ENCODE assay signal across 1 cellular context in the genomic region with DNA sequence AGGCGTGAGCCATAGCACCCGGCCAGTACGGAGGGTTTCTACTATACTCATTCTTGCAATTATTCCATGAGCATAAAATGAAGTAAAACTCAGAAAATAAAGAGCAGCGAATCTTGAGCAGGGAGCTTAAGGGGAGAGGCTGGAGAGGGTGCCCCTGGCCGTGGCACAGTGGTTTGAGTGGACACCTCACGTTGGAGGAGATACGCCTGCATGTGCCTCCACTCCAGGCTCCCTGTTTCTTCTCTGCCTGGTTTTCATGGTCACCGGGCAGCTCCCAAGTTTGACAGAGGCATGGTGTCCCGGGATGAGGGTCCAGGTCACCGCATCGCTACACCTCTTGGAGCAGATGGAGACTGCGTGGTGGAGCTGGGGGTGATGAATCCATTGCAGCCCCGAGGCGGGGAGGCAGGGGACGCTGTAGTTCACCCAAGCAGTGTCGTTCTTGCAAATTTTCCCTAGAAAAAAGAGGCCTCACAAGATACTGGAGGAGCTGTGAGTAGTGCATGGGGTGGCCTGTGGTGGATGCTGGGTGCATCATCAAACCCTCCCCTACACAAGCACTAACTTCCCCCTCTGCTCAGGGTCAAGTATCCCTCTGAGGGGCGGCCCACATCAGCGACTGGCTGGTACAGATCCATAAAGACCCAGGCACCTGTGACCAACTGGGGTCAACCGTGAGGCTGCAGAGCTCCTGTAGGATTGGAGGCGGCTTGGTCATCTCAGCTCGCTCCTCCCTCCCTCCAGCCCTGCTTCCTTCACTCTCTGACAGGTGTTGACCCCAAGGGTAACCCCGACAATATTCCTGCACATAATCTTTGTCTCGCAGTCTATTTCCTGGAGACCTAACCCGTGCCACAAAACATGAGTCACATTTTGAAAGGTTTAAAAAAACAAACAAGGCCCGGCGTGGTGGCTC.
A peak's percentile ranks its signal among the peaks of the same experiment; 100 is the strongest.
TF ChIP-seq lines count a peak whose summit lies in the region.

No MANE protein-coding gene starts in this region.

TF ChIP-seq in WTC11, 78 proteins besides CTCF, POLR2A, EP300 and RAD21 (continued from another document):
- TF ChIP-seq, protein P1, sequence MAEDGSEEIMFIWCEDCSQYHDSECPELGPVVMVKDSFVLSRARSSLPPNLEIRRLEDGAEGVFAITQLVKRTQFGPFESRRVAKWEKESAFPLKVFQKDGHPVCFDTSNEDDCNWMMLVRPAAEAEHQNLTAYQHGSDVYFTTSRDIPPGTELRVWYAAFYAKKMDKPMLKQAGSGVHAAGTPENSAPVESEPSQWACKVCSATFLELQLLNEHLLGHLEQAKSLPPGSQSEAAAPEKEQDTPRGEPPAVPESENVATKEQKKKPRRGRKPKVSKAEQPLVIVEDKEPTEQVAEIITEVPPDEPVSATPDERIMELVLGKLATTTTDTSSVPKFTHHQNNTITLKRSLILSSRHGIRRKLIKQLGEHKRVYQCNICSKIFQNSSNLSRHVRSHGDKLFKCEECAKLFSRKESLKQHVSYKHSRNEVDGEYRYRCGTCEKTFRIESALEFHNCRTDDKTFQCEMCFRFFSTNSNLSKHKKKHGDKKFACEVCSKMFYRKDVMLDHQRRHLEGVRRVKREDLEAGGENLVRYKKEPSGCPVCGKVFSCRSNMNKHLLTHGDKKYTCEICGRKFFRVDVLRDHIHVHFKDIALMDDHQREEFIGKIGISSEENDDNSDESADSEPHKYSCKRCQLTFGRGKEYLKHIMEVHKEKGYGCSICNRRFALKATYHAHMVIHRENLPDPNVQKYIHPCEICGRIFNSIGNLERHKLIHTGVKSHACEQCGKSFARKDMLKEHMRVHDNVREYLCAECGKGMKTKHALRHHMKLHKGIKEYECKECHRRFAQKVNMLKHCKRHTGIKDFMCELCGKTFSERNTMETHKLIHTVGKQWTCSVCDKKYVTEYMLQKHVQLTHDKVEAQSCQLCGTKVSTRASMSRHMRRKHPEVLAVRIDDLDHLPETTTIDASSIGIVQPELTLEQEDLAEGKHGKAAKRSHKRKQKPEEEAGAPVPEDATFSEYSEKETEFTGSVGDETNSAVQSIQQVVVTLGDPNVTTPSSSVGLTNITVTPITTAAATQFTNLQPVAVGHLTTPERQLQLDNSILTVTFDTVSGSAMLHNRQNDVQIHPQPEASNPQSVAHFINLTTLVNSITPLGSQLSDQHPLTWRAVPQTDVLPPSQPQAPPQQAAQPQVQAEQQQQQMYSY (CRISPR knock-in tag; IDR thresholded peaks at IDR 0.05), result peak; percentile 77
TF ChIP-seq in WTC11: peak in this region for 1.
